22 cellular contexts compared by ENCODE assay signal in genomic region chr4:120085705-120086104, GRCh38. TPM values are rescaled to one million over a fixed set of nuclear protein-coding genes. Genes with fewer than 3 reads are reported as not detected.
A peak's percentile ranks its signal among the peaks of the same experiment; 100 is the strongest.
DNase-seq lines count a peak whose midpoint lies in the region; ATAC-seq and TF ChIP-seq lines count a peak whose summit lies in the region.
"Had no signal": no experiment of that assay in that cellular context is flagged by ENCODE, and none has a peak within 500 bp of the region (broad histone marks: within the 10 kb centered on the region; RNA-seq: fewer than 3 reads in every experiment).

No MANE protein-coding gene starts in this region.

- H4K12ac ChIP-seq in trophoblast cell (ENCODE audit: low read depth, low read length), result no peak overlapping the region

- H2BK5ac ChIP-seq in trophoblast cell (ENCODE audit: low read depth, low read length, poor library complexity), result no peak overlapping the region

- no peak overlapping the region for H3K23ac ChIP-seq in trophoblast cell (ENCODE audit: low read length)

- H2BK120ac ChIP-seq in trophoblast cell (ENCODE audit: insufficient read depth, low read length, poor library complexity), result no peak overlapping the region

- ATAC-seq in HG03469 (IDR thresholded peaks at IDR 0.05; ENCODE audit: unreplicated experiment) (no peak), HG02852 (IDR thresholded peaks at IDR 0.05; ENCODE audit: unreplicated experiment) (no peak)
- ATAC-seq: lower lobe of right lung, T-helper 17 cell had no signal

- H3K14ac ChIP-seq in trophoblast cell (ENCODE audit: low read length), result no peak overlapping the region

- no peak overlapping the region for H4K91ac ChIP-seq in trophoblast cell (ENCODE audit: low read depth, low read length)

- no peak overlapping the region for H3K9ac ChIP-seq in trophoblast cell (ENCODE audit: low read length)

- peaks cover 66% of the 10 kb centered on the region for H3K4me1 ChIP-seq in SJCRH30
- no peaks in the 10 kb centered on the region for H3K4me1 ChIP-seq in trophoblast cell (ENCODE audit: control insufficient read depth in 1 of 2, insufficient read depth in 2 of 2, low read length in 2 of 2)
- H3K4me1 ChIP-seq: esophagus squamous epithelium, lower lobe of right lung, SJSA1, testis had no signal

- H3K27me3 ChIP-seq in SJCRH30 (no peaks in the 10 kb centered on the region), trophoblast cell (ENCODE audit: insufficient read depth, low read length) (no peaks in the 10 kb centered on the region)
- H3K27me3 ChIP-seq: esophagus squamous epithelium, SJSA1, testis had no signal

- no peaks in the 10 kb centered on the region for H3K79me2 ChIP-seq in trophoblast cell (ENCODE audit: control insufficient read depth, insufficient read depth, low read length, poor library complexity)

- peaks cover 6% of the 10 kb centered on the region; the same call in 1 of the 2 replicates for H3K9me3 ChIP-seq in SJCRH30 (replicated peaks)
- no peaks in the 10 kb centered on the region for H3K9me3 ChIP-seq in trophoblast cell (ENCODE audit: insufficient read depth, low read depth, low read length)
- H3K9me3 ChIP-seq: esophagus squamous epithelium, lower lobe of right lung, SJSA1, testis had no signal

- H3K27ac ChIP-seq in SJCRH30, result peak overlapping the region; percentile 93
- H3K27ac ChIP-seq in trophoblast cell (ENCODE audit: low read depth, low read length), result no peak overlapping the region
- H3K27ac ChIP-seq: esophagus squamous epithelium, lower lobe of right lung, SJSA1, testis, WERI-Rb-1 had no signal

- H3K4me2 ChIP-seq in trophoblast cell (ENCODE audit: low read length), result no peak overlapping the region

- no peak overlapping the region for H3K4me3 ChIP-seq in GM12865 (ENCODE audit: low read depth, low read length)
- no peak overlapping the region for H3K4me3 ChIP-seq in SJCRH30
- no peak overlapping the region for H3K4me3 ChIP-seq in foreskin fibroblast (ENCODE audit: low read depth in 1 of 2, low read length in 2 of 2)
- no peak overlapping the region for H3K4me3 ChIP-seq in trophoblast cell (ENCODE audit: low read depth, low read length)
- H3K4me3 ChIP-seq: esophagus squamous epithelium, lower lobe of right lung, SJSA1, testis had no signal

- no peak for TF ChIP-seq CTCF in GM12865 (IDR thresholded peaks at IDR 0.05; ENCODE audit: insufficient read depth, low read depth, low read length, missing control alignments)
- TF ChIP-seq CTCF in foreskin fibroblast (IDR thresholded peaks at IDR 0.05; ENCODE audit: low read depth, low read length), result no peak

- no peak overlapping the region for H3K18ac ChIP-seq in trophoblast cell (ENCODE audit: low read length)

- H4K8ac ChIP-seq in trophoblast cell (ENCODE audit: low read depth, low read length), result no peak overlapping the region

- no peaks in the 10 kb centered on the region for H3K36me3 ChIP-seq in SJCRH30
- no peaks in the 10 kb centered on the region for H3K36me3 ChIP-seq in trophoblast cell (ENCODE audit: control insufficient read depth in 1 of 2, insufficient read depth in 2 of 2, low read length in 2 of 2)
- H3K36me3 ChIP-seq: esophagus squamous epithelium, lower lobe of right lung, SJSA1, WERI-Rb-1 had no signal

- H2AFZ ChIP-seq in trophoblast cell (ENCODE audit: insufficient read depth, low read length, poor library complexity), result no peak overlapping the region

- DNase-seq in GM12865 (ENCODE audit: low read depth) (peak; percentile 13), H4 (ENCODE audit: low spot score) (peak; percentile 23), SJCRH30 (peak in 1 of 2 experiments; percentile 74), foreskin fibroblast (peak; percentile 47 to 66), trophoblast cell (no peak)
- DNase-seq: activated CD4-positive, alpha-beta memory T cell treated with anti-CD3 and anti-CD28 coated beads, Interleukin-2, amount 10 ng/mL, durations not matched to agents 7 days and 5 days; activated naive CD4-positive, alpha-beta T cell treated with anti-CD3 and anti-CD28 coated beads for 36 hours; activated T-cell treated with anti-CD3 and anti-CD28 coated beads, Interleukin-2, amount 50 U/mL, for 24 hours; COR-L47; effector memory CD4-positive, alpha-beta T cell; esophagus squamous epithelium; islet precursor cell; lower lobe of right lung; NCI-H1417; NCI-H82; stimulated activated CD4-positive, alpha-beta T cell treated with anti-CD3 and anti-CD28 coated beads, Interleukin-12 subunit alpha, Interleukin-12 subunit beta, amount 100 ng/mL, for 4 hours; T-helper 17 cell; testis; WERI-Rb-1 had no signal

- no peak overlapping the region for H3K4ac ChIP-seq in trophoblast cell (ENCODE audit: low read depth, low read length)

- no peak overlapping the region for H2BK12ac ChIP-seq in trophoblast cell (ENCODE audit: low read length)

- no peak overlapping the region for H2AK5ac ChIP-seq in trophoblast cell (ENCODE audit: low read length)

- no peaks in the 10 kb centered on the region for H3K79me1 ChIP-seq in trophoblast cell (ENCODE audit: low read length)

RNA-seq across cellular contexts. Expression of gene MAD2L1, which starts 19.1 kb away (rescaled TPM):
- 70.7 and 115 TPM in 2 replicates for total RNA-seq in H4 (2014; rRNA removed; shearing (Covaris generic))
- 213 and 223 TPM in 2 replicates for total RNA-seq in SJCRH30 (2014; rRNA removed; shearing (Covaris generic))
- 21.8 and 23.2 TPM in 2 replicates for polyA plus RNA-seq in trophoblast cell (2013)

Comparison
In these comparisons a context has a peak if more than half of its experiments do, and no peak if none do; other contexts are left out.
1. DNase-seq: peak in GM12865 (single experiment), H4 (single experiment) and foreskin fibroblast (2 of 2); none in trophoblast cell (0 of 2).